14 cellular contexts compared by ENCODE assay signal in genomic region chr16:14088155-14088753, GRCh38. TPM values are rescaled to one million over a fixed set of nuclear protein-coding genes. Genes with fewer than 3 reads are reported as not detected.
DNase-seq lines count a peak whose midpoint lies in the region; ATAC-seq, FAIRE-seq and TF ChIP-seq lines count a peak whose summit lies in the region.
"Had no signal": no experiment of that assay in that cellular context is flagged by ENCODE, and none has a peak within 500 bp of the region (broad histone marks: within the 10 kb centered on the region; RNA-seq: fewer than 3 reads in every experiment).

No MANE protein-coding gene starts in this region.

- H3K4me3 ChIP-seq in GM23248 (peak overlapping the region; percentile 31), sigmoid colon (peak overlapping the region in 2 of 4 donors; percentile 4 to 14)
- H3K4me3 ChIP-seq in CD8-positive, alpha-beta memory T cell (ENCODE audit: low read length): no peak overlapping the region

- H3K27me3 Mint-ChIP-seq in naive thymus-derived CD8-positive, alpha-beta T cell: no peaks in the 10 kb centered on the region
- no peaks in the 10 kb centered on the region for H3K27me3 Mint-ChIP-seq in CD8-positive, alpha-beta memory T cell

- H3K27ac Mint-ChIP-seq in naive thymus-derived CD8-positive, alpha-beta T cell: no peak overlapping the region
- H3K27ac Mint-ChIP-seq in CD8-positive, alpha-beta memory T cell: no peak overlapping the region
- H3K27ac Mint-ChIP-seq: activated naive CD4-positive, alpha-beta T cell treated with anti-CD3 and anti-CD28 coated beads for 36 hours had no signal

- no peak overlapping the region for H3K4me3 Mint-ChIP-seq in naive thymus-derived CD8-positive, alpha-beta T cell
- H3K4me3 Mint-ChIP-seq in CD8-positive, alpha-beta memory T cell: no peak overlapping the region
- H3K4me3 Mint-ChIP-seq: activated naive CD4-positive, alpha-beta T cell treated with anti-CD3 and anti-CD28 coated beads for 36 hours had no signal

- peak overlapping the region; percentile 46 for H3K4me2 ChIP-seq in GM23248 (ENCODE audit: unreplicated experiment)

- H3K27ac ChIP-seq in GM23248: no peak overlapping the region
- peak overlapping the region; percentile 67 to 77 (median 72) for H3K27ac ChIP-seq in sigmoid colon
- no peak overlapping the region for H3K27ac ChIP-seq in CD8-positive, alpha-beta memory T cell (ENCODE audit: low read depth, low read length)

- TF ChIP-seq POLR2A in sigmoid colon (IDR thresholded peaks at IDR 0.05) (no peak), GM12892 (IDR thresholded peaks at IDR 0.05; ENCODE audit: low read depth, low read length) (no peak)

- no peak for TF ChIP-seq EP300 in sigmoid colon (IDR thresholded peaks at IDR 0.05)

- no peaks in the 10 kb centered on the region for H4K20me1 ChIP-seq in GM23248 (ENCODE audit: insufficient read depth)

- H3K79me2 ChIP-seq in GM23248 (ENCODE audit: insufficient read depth): no peaks in the 10 kb centered on the region; the same call in 1 of the 2 replicates

- no peaks in the 10 kb centered on the region for H3K9me3 Mint-ChIP-seq in naive thymus-derived CD8-positive, alpha-beta T cell
- H3K9me3 Mint-ChIP-seq in CD8-positive, alpha-beta memory T cell: no peaks in the 10 kb centered on the region
- H3K9me3 Mint-ChIP-seq: activated naive CD4-positive, alpha-beta T cell treated with anti-CD3 and anti-CD28 coated beads for 36 hours had no signal

- H3K36me3 Mint-ChIP-seq in naive thymus-derived CD8-positive, alpha-beta T cell: peaks cover 0 to 25% (median 16%) of the 10 kb centered on the region in 3 donors
- H3K36me3 Mint-ChIP-seq in CD8-positive, alpha-beta memory T cell: peaks cover 0 to 14% (median 6%) of the 10 kb centered on the region in 3 donors

- CTCF ChIA-PET in CD8-positive, alpha-beta memory T cell (lab: Charles Lee): no interaction called here

- peaks cover 13% of the 10 kb centered on the region; the same call in 1 of the 2 replicates for H3F3A ChIP-seq in GM23248 (ENCODE audit: insufficient read depth)

- in situ Hi-C loops in GM23248 (cut with MboI): no loop called here

- POLR2A ChIA-PET in naive thymus-derived CD8-positive, alpha-beta T cell (lab: Charles Lee): no interaction called here
- POLR2A ChIA-PET in CD8-positive, alpha-beta memory T cell (lab: Charles Lee): no interaction called here

- intact Hi-C loops in left cardiac atrium (cut with DNase I): loop anchor here in 1 of 2 donors (10.0 kb wide), 1 partner anchor 97 kb away; no protein-coding TSS in a partner anchor
- intact Hi-C loops in sigmoid colon (cut with DNase I): no loop called here

- no peak overlapping the region for H3K9ac ChIP-seq in GM23248

- H3K9me3 ChIP-seq in GM23248 (ENCODE audit: low read depth): no peaks in the 10 kb centered on the region
- H3K9me3 ChIP-seq in sigmoid colon: no peaks in the 10 kb centered on the region
- H3K9me3 ChIP-seq in CD8-positive, alpha-beta memory T cell (ENCODE audit: low read length): no peaks in the 10 kb centered on the region

- DNase-seq in GM23248: peak; percentile 42
- DNase-seq in astrocyte of the hippocampus (ENCODE audit: low read depth, low spot score): peak; percentile 32
- no peak for DNase-seq in left cardiac atrium
- DNase-seq in sigmoid colon: no peak
- DNase-seq in GM12892 (ENCODE audit: insufficient read length): no peak
- DNase-seq in naive thymus-derived CD8-positive, alpha-beta T cell: no peak
- no peak for DNase-seq in NCI-H187 (lab: John Stamatoyannopoulos, UW)
- DNase-seq in CD8-positive, alpha-beta memory T cell: no peak
- DNase-seq: activated CD4-positive, alpha-beta T cell treated with anti-CD3 and anti-CD28 coated beads, Interleukin-2, amount 50 U/mL, for 4 hours; activated naive CD4-positive, alpha-beta T cell treated with anti-CD3 and anti-CD28 coated beads for 36 hours; MM.1S; NCI-H526 treated with DMSO at 0.1 percent for 48 hours; stimulated activated naive CD8-positive, alpha-beta T cell treated with anti-CD3 and anti-CD28 coated beads, Interleukin-15, Interleukin-2, amounts not matched to agents 100 U/mL and 50 U/mL, for 24 hours had no signal

- TF ChIP-seq CTCF in sigmoid colon (IDR thresholded peaks at IDR 0.05): no peak

- peaks cover 11% of the 10 kb centered on the region for H3K4me1 ChIP-seq in GM23248 (ENCODE audit: insufficient read depth)
- H3K4me1 ChIP-seq in sigmoid colon: peaks cover 0 to 75% (median 69%) of the 10 kb centered on the region in 4 donors
- H3K4me1 ChIP-seq in CD8-positive, alpha-beta memory T cell (ENCODE audit: insufficient read depth, low read length): no peaks in the 10 kb centered on the region

- H3K27me3 ChIP-seq in GM23248 (replicated peaks; ENCODE audit: insufficient read depth): no peaks in the 10 kb centered on the region
- H3K27me3 ChIP-seq in sigmoid colon: no peaks in the 10 kb centered on the region
- no peaks in the 10 kb centered on the region for H3K27me3 ChIP-seq in CD8-positive, alpha-beta memory T cell (ENCODE audit: insufficient read depth, low read length, poor library complexity, severe bottlenecking)

- H3K4me1 Mint-ChIP-seq in naive thymus-derived CD8-positive, alpha-beta T cell: peaks cover 14 to 50% (median 21%) of the 10 kb centered on the region in 4 donors
- peaks cover 0 to 12% (median 8%) of the 10 kb centered on the region in 3 donors for H3K4me1 Mint-ChIP-seq in CD8-positive, alpha-beta memory T cell

- no peak overlapping the region for H2AFZ ChIP-seq in GM23248

- no peaks in the 10 kb centered on the region for H3K9me2 ChIP-seq in GM23248 (ENCODE audit: insufficient read depth)

- WGBS in GM23248 (ENCODE audit: low coverage in 1 of 2, low lambda C conversion rate in 2 of 2, missing lambda C conversion rate in 2 of 2), 2 experiments: 15% methylated on average over 6 of the region's 6 CpGs
- 13 to 63% methylated on average over 6 of the region's 6 CpGs for WGBS in sigmoid colon, 2 donors

- ATAC-seq in left cardiac atrium: peak; percentile 46 to 68
- no peak for ATAC-seq in naive thymus-derived CD8-positive, alpha-beta T cell
- ATAC-seq: HCT116; stimulated activated naive CD8-positive, alpha-beta T cell treated with anti-CD3 and anti-CD28 coated beads, Interleukin-15, Interleukin-2, amounts not matched to agents 100 U/mL and 50 U/mL, for 24 hours had no signal

- H3K36me3 ChIP-seq in GM23248 (ENCODE audit: low read depth) (no peaks in the 10 kb centered on the region), sigmoid colon (no peaks in the 10 kb centered on the region)
- H3K36me3 ChIP-seq in CD8-positive, alpha-beta memory T cell (ENCODE audit: insufficient read depth, low read length): peaks cover 2% of the 10 kb centered on the region

- FAIRE-seq in GM12892 (lab: Jason Lieb, UNC): no peak

RNA-seq across cellular contexts. Expression of gene MRTFB, which starts 17.1 kb away (rescaled TPM):
- 2.1 and 3.1 TPM in 2 replicates for total RNA-seq in GM23248 (2014; rRNA removed; shearing (Covaris generic))
- polyA plus RNA-seq in GM23248 (2016; fragmentation: Nextera tagmentation; extraction: Ambion mirVana) (4.0 and 5.1 TPM in 2 replicates), sigmoid colon (1 to 10 TPM; 4.6 to 9.8 (median 5.4) TPM)
- total RNA-seq in left cardiac atrium (10 to 100 TPM; 34.7 to 36.8 TPM), sigmoid colon (10 to 100 TPM; 23.2 to 44.6 (median 29.3) TPM)
- 9.5 TPM for polyA plus RNA-seq in GM12892 (2012; ENCODE audit: missing spikeins)
- 10 to 100 TPM; 21.5 to 23.3 TPM for total RNA-seq in naive thymus-derived CD8-positive, alpha-beta T cell
- 1 to 10 TPM; 2.5 to 6.4 (median 4.6) TPM for polyA plus RNA-seq in naive thymus-derived CD8-positive, alpha-beta T cell
- 10 to 100 TPM; 12.0 to 12.2 TPM for total RNA-seq in CD8-positive, alpha-beta memory T cell
- polyA plus RNA-seq in CD8-positive, alpha-beta memory T cell: 6.5 TPM

Comparison
In these comparisons a context has a peak if more than half of its experiments do, and no peak if none do; other contexts are left out.
1. DNase-seq: peak in GM23248 (single experiment) and astrocyte of the hippocampus (single experiment); none in left cardiac atrium (single experiment), sigmoid colon (single experiment), GM12892 (single experiment), naive thymus-derived CD8-positive, alpha-beta T cell (0 of 10), NCI-H187 (0 of 2) and CD8-positive, alpha-beta memory T cell (0 of 5).
2. H3K27ac ChIP-seq: peak in sigmoid colon (4 of 4); none in GM23248 (single experiment) and CD8-positive, alpha-beta memory T cell (single experiment).
3. ATAC-seq: peak in left cardiac atrium (2 of 2); none in naive thymus-derived CD8-positive, alpha-beta T cell (0 of 2).